ENCODE assay signal across 8 cellular contexts in the genomic region with DNA sequence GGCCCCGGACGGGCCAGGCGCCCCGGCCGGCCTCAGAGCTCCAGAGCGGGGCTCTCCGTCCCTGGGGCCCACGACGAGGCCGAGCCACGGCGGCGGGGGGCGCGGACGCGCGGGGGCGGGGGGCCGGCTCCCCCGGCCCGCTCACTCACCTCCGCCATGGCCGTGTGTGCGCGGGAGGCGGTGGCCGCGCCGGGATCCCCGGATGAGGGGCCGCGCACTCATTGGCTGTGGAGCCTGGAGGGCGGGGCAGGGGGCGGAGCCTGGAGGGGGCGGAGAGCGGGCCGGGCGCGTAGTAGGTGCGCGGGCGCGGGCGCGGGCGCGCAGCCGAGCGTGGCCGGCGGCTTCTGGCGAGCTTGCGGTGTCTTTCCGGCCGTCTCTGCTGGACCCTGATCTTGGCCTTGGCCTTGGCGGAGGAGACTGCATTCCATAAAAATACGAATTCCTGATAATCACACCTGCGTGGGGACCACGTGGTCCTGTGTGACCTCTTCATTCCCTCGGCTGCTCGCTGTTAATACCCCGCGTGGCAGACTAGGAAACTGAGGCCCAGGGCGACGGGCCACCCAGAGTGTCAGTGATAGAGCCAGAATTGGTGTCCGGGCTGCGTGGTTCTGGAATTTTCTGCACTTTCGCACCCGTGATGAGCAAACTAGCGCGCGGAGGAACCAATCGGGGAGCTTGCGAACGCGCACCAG. TPM values are rescaled to one million over a fixed set of nuclear protein-coding genes. Genes with fewer than 3 reads are reported as not detected.
A peak's percentile ranks its signal among the peaks of the same experiment; 100 is the strongest.
DNase-seq lines count a peak whose midpoint lies in the region; ATAC-seq and TF ChIP-seq lines count a peak whose summit lies in the region.

A gene with protein sequence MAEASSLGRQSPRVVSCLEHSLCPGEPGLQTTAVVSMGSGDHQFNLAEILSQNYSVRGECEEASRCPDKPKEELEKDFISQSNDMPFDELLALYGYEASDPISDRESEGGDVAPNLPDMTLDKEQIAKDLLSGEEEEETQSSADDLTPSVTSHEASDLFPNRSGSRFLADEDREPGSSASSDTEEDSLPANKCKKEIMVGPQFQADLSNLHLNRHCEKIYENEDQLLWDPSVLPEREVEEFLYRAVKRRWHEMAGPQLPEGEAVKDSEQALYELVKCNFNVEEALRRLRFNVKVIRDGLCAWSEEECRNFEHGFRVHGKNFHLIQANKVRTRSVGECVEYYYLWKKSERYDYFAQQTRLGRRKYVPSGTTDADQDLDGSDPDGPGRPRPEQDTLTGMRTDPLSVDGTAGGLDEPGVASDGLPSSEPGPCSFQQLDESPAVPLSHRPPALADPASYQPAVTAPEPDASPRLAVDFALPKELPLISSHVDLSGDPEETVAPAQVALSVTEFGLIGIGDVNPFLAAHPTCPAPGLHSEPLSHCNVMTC (minus strand): TSS at position 172 of the 695 bp plus-strand sequence. CDS start 14 bp downstream, at position 158.

- H3K9me3 Mint-ChIP-seq in activated naive CD8-positive, alpha-beta T cell treated with anti-CD3 and anti-CD28 coated beads, Interleukin-2, amount 50 U/mL, for 24 hours, result no peaks in the 10 kb centered on the region

- H3K79me2 ChIP-seq in Loucy (ENCODE audit: insufficient read depth, low read length), result peaks cover 43% of the 10 kb centered on the region

- H4K20me1 ChIP-seq in Loucy (ENCODE audit: insufficient read depth, low read length, poor library complexity, severe bottlenecking), result peaks cover 14% of the 10 kb centered on the region

- peak within 1 kb of the TSS; percentile 94 for H3K9ac ChIP-seq in Loucy (ENCODE audit: low read depth, low read length, poor library complexity, severe bottlenecking)

- WGBS in tibial nerve, 2 donors, result 10 to 22% methylated on average over 27 to 39 of the region's 77 CpGs

- no peak for TF ChIP-seq POLR2A in tibial nerve (IDR thresholded peaks at IDR 0.05)

- H3K27me3 Mint-ChIP-seq in activated naive CD8-positive, alpha-beta T cell treated with anti-CD3 and anti-CD28 coated beads, Interleukin-2, amount 50 U/mL, for 24 hours, result peaks cover 14% of the 10 kb centered on the region

- TF ChIP-seq CTCF in Loucy (conservative IDR thresholded peaks at IDR 0.05; ENCODE audit: low read length), result no peak
- TF ChIP-seq CTCF in tibial nerve (IDR thresholded peaks at IDR 0.05), result no peak

- no peaks in the 10 kb centered on the region for H3F3A ChIP-seq in Loucy (ENCODE audit: low read depth)

- H3K27me3 ChIP-seq in Loucy (ENCODE audit: insufficient read depth, low read length, poor library complexity, severe bottlenecking) (no peaks in the 10 kb centered on the region), tibial nerve (no peaks in the 10 kb centered on the region)

- H3K4me1 ChIP-seq in Loucy (ENCODE audit: insufficient read depth, low read length, poor library complexity, severe bottlenecking) (peaks cover 45% of the 10 kb centered on the region), tibial nerve (peaks cover 0 to 45% (median 14%) of the 10 kb centered on the region in 4 donors)

- peak within 1 kb of the TSS; percentile 64 to 83 (median 76) for H3K27ac ChIP-seq in tibial nerve

- peak; percentile 62 for ATAC-seq in GM21717 (IDR thresholded peaks at IDR 0.05; ENCODE audit: unreplicated experiment)
- ATAC-seq in activated naive CD8-positive, alpha-beta T cell treated with anti-CD3 and anti-CD28 coated beads, Interleukin-2, amount 50 U/mL, for 24 hours, result peak; percentile 89

- peak within 1 kb of the TSS; percentile 95 for H3K27ac Mint-ChIP-seq in activated naive CD8-positive, alpha-beta T cell treated with anti-CD3 and anti-CD28 coated beads, Interleukin-2, amount 50 U/mL, for 24 hours

- H3K36me3 Mint-ChIP-seq in activated naive CD8-positive, alpha-beta T cell treated with anti-CD3 and anti-CD28 coated beads, Interleukin-2, amount 50 U/mL, for 24 hours (ENCODE audit: low read depth), result peaks cover 16% of the 10 kb centered on the region

- H3K4me1 Mint-ChIP-seq in activated naive CD8-positive, alpha-beta T cell treated with anti-CD3 and anti-CD28 coated beads, Interleukin-2, amount 50 U/mL, for 24 hours, result peaks cover 51% of the 10 kb centered on the region

- DNase-seq in DMS 273 treated with DMSO at 0.1 percent for 48 hours (lab: John Stamatoyannopoulos, UW) (peak; percentile 16), T follicular helper cell (ENCODE audit: low read depth) (peak; percentile 82), cardiac septum (ENCODE audit: low spot score) (peak; percentile 92), pons (ENCODE audit: low spot score) (peak; percentile 51), tibial nerve (ENCODE audit: low spot score in 2 of 2) (peak; percentile 76 to 85)
- peak; percentile 95 for DNase-seq in activated naive CD8-positive, alpha-beta T cell treated with anti-CD3 and anti-CD28 coated beads, Interleukin-2, amount 50 U/mL, for 24 hours

- H3K4me3 Mint-ChIP-seq in activated naive CD8-positive, alpha-beta T cell treated with anti-CD3 and anti-CD28 coated beads, Interleukin-2, amount 50 U/mL, for 24 hours, result peak within 1 kb of the TSS; percentile 87

- peak within 1 kb of the TSS; percentile 83 for H2AFZ ChIP-seq in Loucy (ENCODE audit: low read length)

- H3K36me3 ChIP-seq in Loucy (ENCODE audit: insufficient read depth, low read length) (no peaks in the 10 kb centered on the region), tibial nerve (peaks cover 0 to 12% (median 0%) of the 10 kb centered on the region in 3 donors)

- intact Hi-C loops in cardiac septum (cut with DNase I), result no loop called here

- H3K4me3 ChIP-seq in Loucy (ENCODE audit: low read length, poor library complexity, severe bottlenecking) (peak within 1 kb of the TSS; percentile 100), tibial nerve (peak within 1 kb of the TSS; percentile 63 to 97 (median 79))

- H3K9me3 ChIP-seq in Loucy (ENCODE audit: insufficient read depth, low read depth, low read length) (no peaks in the 10 kb centered on the region; the same call in 1 of the 2 replicates), tibial nerve (no peaks in the 10 kb centered on the region)

- peak within 1 kb of the TSS; percentile 99 for H3K4me2 ChIP-seq in Loucy (ENCODE audit: low read depth, low read length, poor library complexity, severe bottlenecking)

- TF ChIP-seq EP300 in tibial nerve (IDR thresholded peaks at IDR 0.05), result peak in 1 of 2 donors; percentile 7

- no peaks in the 10 kb centered on the region for H3K9me2 ChIP-seq in Loucy (replicated peaks; ENCODE audit: low read depth, low read length)

RNA-seq across cellular contexts. Expression of the gene that starts here (rescaled TPM):
- total RNA-seq in cardiac septum, result 21.8 TPM
- 10 to 100 TPM; 17.8 to 20.7 (median 19.1) TPM for total RNA-seq in tibial nerve

Comparison
In these comparisons a context has a peak if more than half of its experiments do, and no peak if none do; other contexts are left out.
1. Peak in every context shown above with its lines: DNase-seq, ATAC-seq, H3K4me3 ChIP-seq and H3K27ac ChIP-seq.
2. DNase-seq: peak in every context shown above with its lines; median percentile 95 in activated naive CD8-positive, alpha-beta T cell treated with anti-CD3 and anti-CD28 coated beads, Interleukin-2, amount 50 U/mL, for 24 hours; 92 in cardiac septum; 82 in T follicular helper cell; 80 in tibial nerve; 51 in pons; 16 in DMS 273 treated with DMSO at 0.1 percent for 48 hours.